In the genomic region with DNA sequence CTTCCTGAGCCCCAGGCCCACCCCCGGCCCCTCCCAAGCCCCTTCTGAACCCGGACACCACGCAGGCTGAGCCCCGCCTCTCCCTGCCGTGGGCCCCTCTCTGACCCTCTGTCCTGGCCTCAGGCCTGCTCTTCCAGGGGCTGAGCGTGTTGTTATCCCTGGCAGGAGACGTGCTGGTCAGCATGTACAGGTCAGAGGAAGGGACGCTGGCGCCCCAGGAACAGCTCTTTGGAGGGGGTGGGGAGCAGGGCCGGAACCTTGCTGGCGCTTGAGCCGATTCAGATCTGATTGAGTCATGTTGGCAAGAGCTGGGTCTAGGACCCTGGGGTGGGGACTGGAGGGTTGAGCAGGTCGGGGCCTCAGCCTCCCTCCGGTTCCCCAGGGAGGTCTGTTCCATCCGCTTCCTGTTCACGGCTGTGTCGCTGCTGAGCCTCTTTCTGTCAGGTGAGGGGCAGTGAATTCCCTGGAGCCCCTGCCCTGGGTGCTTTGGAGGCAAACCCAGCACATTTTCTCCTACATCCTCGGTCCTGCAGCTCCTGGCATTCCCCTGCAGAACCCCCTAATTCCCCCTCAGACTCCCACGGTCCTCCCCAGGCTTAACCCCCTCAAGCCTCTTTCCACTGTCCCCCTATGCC, we compare ENCODE assay signal across 2 cellular contexts.
TF ChIP-seq lines count a peak whose summit lies in the region.

No MANE protein-coding gene starts in this region.

TF ChIP-seq in A549, 52 proteins besides CTCF, POLR2A, EP300 and RAD21:
- TF ChIP-seq CEBPB (IDR thresholded peaks at IDR 0.05) (no peak), NR3C1 (IDR thresholded peaks at IDR 0.05) (no peak), RFX5 (IDR thresholded peaks at IDR 0.05) (no peak), KDM5A (IDR thresholded peaks at IDR 0.05) (no peak), NFE2L2 (conservative IDR thresholded peaks at IDR 0.05; ENCODE audit: low read length) (no peak), FOXS1 (CRISPR knock-in tag; IDR thresholded peaks at IDR 0.05) (no peak), ZNF302 (CRISPR knock-in tag; IDR thresholded peaks at IDR 0.05) (no peak), TFCP2L1 (CRISPR knock-in tag; IDR thresholded peaks at IDR 0.05) (no peak), HOXB5 (CRISPR knock-in tag; IDR thresholded peaks at IDR 0.05) (no peak), FOSL2 (IDR thresholded peaks at IDR 0.05) (no peak), FOSL2 (CRISPR knock-in tag; IDR thresholded peaks at IDR 0.05) (no peak), CHD4 (IDR thresholded peaks at IDR 0.05; ENCODE audit: borderline replicate concordance) (no peak)
- TF ChIP-seq, protein P1, sequence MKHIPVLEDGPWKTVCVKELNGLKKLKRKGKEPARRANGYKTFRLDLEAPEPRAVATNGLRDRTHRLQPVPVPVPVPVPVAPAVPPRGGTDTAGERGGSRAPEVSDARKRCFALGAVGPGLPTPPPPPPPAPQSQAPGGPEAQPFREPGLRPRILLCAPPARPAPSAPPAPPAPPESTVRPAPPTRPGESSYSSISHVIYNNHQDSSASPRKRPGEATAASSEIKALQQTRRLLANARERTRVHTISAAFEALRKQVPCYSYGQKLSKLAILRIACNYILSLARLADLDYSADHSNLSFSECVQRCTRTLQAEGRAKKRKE (CRISPR knock-in tag; IDR thresholded peaks at IDR 0.05; ENCODE audit: low read depth), result no peak

TF ChIP-seq in endothelial cell of umbilical vein, 7 proteins besides CTCF, POLR2A, EP300 and RAD21:
- peak; percentile 69 for TF ChIP-seq GATA2 (IDR thresholded peaks at IDR 0.05; ENCODE audit: insufficient read depth, insufficient read length, low read depth, low read length)
- TF ChIP-seq FOS (IDR thresholded peaks at IDR 0.05; ENCODE audit: borderline replicate concordance, insufficient read depth, low read length), result peak; percentile 56
- TF ChIP-seq POLR2AphosphoS5 (IDR thresholded peaks at IDR 0.05; ENCODE audit: insufficient read depth, low read depth, low read length), result peak; percentile 25
- no peak for TF ChIP-seq MYC (IDR thresholded peaks at IDR 0.05; ENCODE audit: low read depth, low read length)
